In the genomic region with DNA sequence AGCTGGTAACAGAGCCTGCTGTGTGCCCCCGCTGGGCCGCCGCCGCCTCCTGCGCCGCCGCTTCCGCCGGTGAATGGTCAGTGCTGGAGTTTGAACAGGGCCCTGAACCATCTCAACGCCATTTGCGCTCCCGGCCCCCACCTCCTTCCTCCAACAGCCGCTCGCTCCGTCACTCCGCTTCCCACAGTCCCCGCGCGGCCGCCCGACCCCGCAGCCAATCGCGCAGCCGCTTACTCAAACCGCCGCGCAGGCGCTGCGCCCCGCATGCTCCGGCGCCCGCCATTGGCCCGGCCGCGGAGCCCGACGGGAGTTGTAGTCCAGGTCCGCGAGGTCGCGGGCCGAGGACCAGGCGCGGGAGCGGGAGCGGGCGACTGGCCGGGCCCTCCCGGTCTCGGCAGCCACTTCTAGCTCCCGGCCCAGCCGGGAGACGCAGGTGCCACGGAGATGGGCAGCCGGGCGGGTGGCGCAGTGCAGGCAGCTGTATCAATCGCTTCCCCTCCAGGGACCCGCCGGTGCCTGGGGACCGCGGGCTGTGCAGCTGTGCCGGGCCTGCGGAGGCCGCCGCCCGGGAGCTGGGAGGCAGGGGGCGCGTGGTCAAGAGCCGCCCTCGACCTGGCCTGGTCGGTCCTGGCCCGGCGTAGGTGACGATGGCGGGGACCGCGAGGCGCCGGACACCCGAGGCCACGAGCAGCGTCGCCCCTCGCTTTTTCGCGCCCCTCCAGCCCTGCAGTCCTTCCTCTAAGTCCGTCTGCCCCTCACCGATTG, we compare ENCODE assay signal across 1 cellular context.
TF ChIP-seq lines count a peak whose summit lies in the region.

A gene with protein sequence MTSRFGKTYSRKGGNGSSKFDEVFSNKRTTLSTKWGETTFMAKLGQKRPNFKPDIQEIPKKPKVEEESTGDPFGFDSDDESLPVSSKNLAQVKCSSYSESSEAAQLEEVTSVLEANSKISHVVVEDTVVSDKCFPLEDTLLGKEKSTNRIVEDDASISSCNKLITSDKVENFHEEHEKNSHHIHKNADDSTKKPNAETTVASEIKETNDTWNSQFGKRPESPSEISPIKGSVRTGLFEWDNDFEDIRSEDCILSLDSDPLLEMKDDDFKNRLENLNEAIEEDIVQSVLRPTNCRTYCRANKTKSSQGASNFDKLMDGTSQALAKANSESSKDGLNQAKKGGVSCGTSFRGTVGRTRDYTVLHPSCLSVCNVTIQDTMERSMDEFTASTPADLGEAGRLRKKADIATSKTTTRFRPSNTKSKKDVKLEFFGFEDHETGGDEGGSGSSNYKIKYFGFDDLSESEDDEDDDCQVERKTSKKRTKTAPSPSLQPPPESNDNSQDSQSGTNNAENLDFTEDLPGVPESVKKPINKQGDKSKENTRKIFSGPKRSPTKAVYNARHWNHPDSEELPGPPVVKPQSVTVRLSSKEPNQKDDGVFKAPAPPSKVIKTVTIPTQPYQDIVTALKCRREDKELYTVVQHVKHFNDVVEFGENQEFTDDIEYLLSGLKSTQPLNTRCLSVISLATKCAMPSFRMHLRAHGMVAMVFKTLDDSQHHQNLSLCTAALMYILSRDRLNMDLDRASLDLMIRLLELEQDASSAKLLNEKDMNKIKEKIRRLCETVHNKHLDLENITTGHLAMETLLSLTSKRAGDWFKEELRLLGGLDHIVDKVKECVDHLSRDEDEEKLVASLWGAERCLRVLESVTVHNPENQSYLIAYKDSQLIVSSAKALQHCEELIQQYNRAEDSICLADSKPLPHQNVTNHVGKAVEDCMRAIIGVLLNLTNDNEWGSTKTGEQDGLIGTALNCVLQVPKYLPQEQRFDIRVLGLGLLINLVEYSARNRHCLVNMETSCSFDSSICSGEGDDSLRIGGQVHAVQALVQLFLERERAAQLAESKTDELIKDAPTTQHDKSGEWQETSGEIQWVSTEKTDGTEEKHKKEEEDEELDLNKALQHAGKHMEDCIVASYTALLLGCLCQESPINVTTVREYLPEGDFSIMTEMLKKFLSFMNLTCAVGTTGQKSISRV (N-terminal part only) (minus strand): TSS at position 173 of the 765 bp plus-strand sequence. CDS start 3,723 bp downstream, outside the sequence.

TF ChIP-seq in K562, 482 proteins besides CTCF, POLR2A, EP300 and RAD21 (continued from another document and continues in another):
- TF ChIP-seq, protein P1, sequence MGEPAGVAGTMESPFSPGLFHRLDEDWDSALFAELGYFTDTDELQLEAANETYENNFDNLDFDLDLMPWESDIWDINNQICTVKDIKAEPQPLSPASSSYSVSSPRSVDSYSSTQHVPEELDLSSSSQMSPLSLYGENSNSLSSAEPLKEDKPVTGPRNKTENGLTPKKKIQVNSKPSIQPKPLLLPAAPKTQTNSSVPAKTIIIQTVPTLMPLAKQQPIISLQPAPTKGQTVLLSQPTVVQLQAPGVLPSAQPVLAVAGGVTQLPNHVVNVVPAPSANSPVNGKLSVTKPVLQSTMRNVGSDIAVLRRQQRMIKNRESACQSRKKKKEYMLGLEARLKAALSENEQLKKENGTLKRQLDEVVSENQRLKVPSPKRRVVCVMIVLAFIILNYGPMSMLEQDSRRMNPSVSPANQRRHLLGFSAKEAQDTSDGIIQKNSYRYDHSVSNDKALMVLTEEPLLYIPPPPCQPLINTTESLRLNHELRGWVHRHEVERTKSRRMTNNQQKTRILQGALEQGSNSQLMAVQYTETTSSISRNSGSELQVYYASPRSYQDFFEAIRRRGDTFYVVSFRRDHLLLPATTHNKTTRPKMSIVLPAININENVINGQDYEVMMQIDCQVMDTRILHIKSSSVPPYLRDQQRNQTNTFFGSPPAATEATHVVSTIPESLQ (CRISPR knock-in tag; IDR thresholded peaks at IDR 0.05) = 0 out of 2 replicates have a peak, but pooled peaks have one; percentile 29
- TF ChIP-seq ETV5 (CRISPR knock-in tag; IDR thresholded peaks at IDR 0.05; ENCODE audit: low read depth) (peak; percentile 49; the same call in 1 of the 2 replicates), ZNF445 (CRISPR knock-in tag; IDR thresholded peaks at IDR 0.05; ENCODE audit: low read depth) (no peak), PML (IDR thresholded peaks at IDR 0.05; ENCODE audit: low read length) (no peak), SRSF3 (IDR thresholded peaks at IDR 0.05; ENCODE audit: insufficient read depth, low read length) (0 out of 2 replicates have a peak, but pooled peaks have one; percentile 6), POLR2G (IDR thresholded peaks at IDR 0.05; ENCODE audit: low read depth, low read length) (peak; percentile 89), FOS (IDR thresholded peaks at IDR 0.05; ENCODE audit: extremely low read depth, insufficient read length) (peak; percentile 64), GTF2E2 (tag; IDR thresholded peaks at IDR 0.05) (0 out of 2 replicates have a peak, but pooled peaks have one; percentile 15), PHF20 (IDR thresholded peaks at IDR 0.05; ENCODE audit: partially characterized antibody) (peak; percentile 29), ZFX (CRISPR knock-in tag; IDR thresholded peaks at IDR 0.05) (peak; percentile 97), MTA3 (IDR thresholded peaks at IDR 0.05; ENCODE audit: borderline replicate concordance) (peak; percentile 50; the same call in 1 of the 2 replicates), TBP (optimal IDR thresholded peaks at IDR 0.05; ENCODE audit: low read depth, low read length) (peak; percentile 47), YY1 (IDR thresholded peaks at IDR 0.05; ENCODE audit: borderline replicate concordance in 1 of 3, control insufficient read depth in 1 of 3, extremely low read depth in 1 of 3, insufficient read depth in 3 of 3, insufficient read length in 1 of 3, insufficient replicate concordance in 2 of 3, low read depth in 1 of 3, low read length in 2 of 3) (peak; percentile 72 to 95 (median 94)), POLR2AphosphoS5 (IDR thresholded peaks at IDR 0.05; ENCODE audit: control insufficient read depth, insufficient read depth, low read depth, low read length) (peak; percentile 40; the same call in 1 of the 2 replicates), CREB1 (IDR thresholded peaks at IDR 0.05) (peak; percentile 74), CREB1 (CRISPR knock-in tag; IDR thresholded peaks at IDR 0.05) (peak; percentile 85), HCFC1 (IDR thresholded peaks at IDR 0.05; ENCODE audit: low read depth, low read length) (peak; percentile 95), TAF1 (IDR thresholded peaks at IDR 0.05; ENCODE audit: control insufficient read depth, extremely low read depth, insufficient read depth, low read length, severe bottlenecking) (peak; percentile 31), SIN3B (IDR thresholded peaks at IDR 0.05; ENCODE audit: low read depth) (peak; percentile 9; the same call in 1 of the 2 replicates), CTBP1 (IDR thresholded peaks at IDR 0.05; ENCODE audit: borderline replicate concordance) (peak; percentile 69), SMAD2 (IDR thresholded peaks at IDR 0.05; ENCODE audit: low read depth, low read length) (no peak), C11orf30 (IDR thresholded peaks at IDR 0.05; ENCODE audit: low read depth) (peak; percentile 55), ZNF583 (CRISPR knock-in tag; IDR thresholded peaks at IDR 0.05) (no peak), NFRKB (IDR thresholded peaks at IDR 0.05; ENCODE audit: low read depth) (peak; percentile 19; the same call in 1 of the 2 replicates), SRSF7 (optimal IDR thresholded peaks at IDR 0.05; ENCODE audit: low read depth, low read length) (no peak), RBM25 (IDR thresholded peaks at IDR 0.05; ENCODE audit: low read depth, low read length, severe bottlenecking) (peak; percentile 100), CREBBP (IDR thresholded peaks at IDR 0.05; ENCODE audit: low read depth, low read length) (no peak), NR2C2 (CRISPR knock-in tag; IDR thresholded peaks at IDR 0.05) (no peak), NR2C2 (tag; IDR thresholded peaks at IDR 0.05) (peak; percentile 83), NEUROD1 (IDR thresholded peaks at IDR 0.05; ENCODE audit: borderline replicate concordance, low read depth, low read length, partially characterized antibody) (peak; percentile 61), ADNP (tag; IDR thresholded peaks at IDR 0.05) (no peak), TGIF2 (CRISPR knock-in tag; IDR thresholded peaks at IDR 0.05) (0 out of 2 replicates have a peak, but pooled peaks have one; percentile 52), ZNF76 (CRISPR knock-in tag; IDR thresholded peaks at IDR 0.05; ENCODE audit: borderline replicate concordance) (0 out of 2 replicates have a peak, but pooled peaks have one; percentile 33), ZNF766 (CRISPR knock-in tag; conservative IDR thresholded peaks at IDR 0.05) (peak; percentile 54; the same call in 1 of the 2 replicates), EP400 (IDR thresholded peaks at IDR 0.05) (peak; percentile 68; the same call in 1 of the 2 replicates)
- TF ChIP-seq, protein P2, sequence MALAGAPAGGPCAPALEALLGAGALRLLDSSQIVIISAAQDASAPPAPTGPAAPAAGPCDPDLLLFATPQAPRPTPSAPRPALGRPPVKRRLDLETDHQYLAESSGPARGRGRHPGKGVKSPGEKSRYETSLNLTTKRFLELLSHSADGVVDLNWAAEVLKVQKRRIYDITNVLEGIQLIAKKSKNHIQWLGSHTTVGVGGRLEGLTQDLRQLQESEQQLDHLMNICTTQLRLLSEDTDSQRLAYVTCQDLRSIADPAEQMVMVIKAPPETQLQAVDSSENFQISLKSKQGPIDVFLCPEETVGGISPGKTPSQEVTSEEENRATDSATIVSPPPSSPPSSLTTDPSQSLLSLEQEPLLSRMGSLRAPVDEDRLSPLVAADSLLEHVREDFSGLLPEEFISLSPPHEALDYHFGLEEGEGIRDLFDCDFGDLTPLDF (CRISPR knock-in tag; IDR thresholded peaks at IDR 0.05) = peak; percentile 57; the same call in 1 of the 2 replicates
- TF ChIP-seq, protein P3, sequence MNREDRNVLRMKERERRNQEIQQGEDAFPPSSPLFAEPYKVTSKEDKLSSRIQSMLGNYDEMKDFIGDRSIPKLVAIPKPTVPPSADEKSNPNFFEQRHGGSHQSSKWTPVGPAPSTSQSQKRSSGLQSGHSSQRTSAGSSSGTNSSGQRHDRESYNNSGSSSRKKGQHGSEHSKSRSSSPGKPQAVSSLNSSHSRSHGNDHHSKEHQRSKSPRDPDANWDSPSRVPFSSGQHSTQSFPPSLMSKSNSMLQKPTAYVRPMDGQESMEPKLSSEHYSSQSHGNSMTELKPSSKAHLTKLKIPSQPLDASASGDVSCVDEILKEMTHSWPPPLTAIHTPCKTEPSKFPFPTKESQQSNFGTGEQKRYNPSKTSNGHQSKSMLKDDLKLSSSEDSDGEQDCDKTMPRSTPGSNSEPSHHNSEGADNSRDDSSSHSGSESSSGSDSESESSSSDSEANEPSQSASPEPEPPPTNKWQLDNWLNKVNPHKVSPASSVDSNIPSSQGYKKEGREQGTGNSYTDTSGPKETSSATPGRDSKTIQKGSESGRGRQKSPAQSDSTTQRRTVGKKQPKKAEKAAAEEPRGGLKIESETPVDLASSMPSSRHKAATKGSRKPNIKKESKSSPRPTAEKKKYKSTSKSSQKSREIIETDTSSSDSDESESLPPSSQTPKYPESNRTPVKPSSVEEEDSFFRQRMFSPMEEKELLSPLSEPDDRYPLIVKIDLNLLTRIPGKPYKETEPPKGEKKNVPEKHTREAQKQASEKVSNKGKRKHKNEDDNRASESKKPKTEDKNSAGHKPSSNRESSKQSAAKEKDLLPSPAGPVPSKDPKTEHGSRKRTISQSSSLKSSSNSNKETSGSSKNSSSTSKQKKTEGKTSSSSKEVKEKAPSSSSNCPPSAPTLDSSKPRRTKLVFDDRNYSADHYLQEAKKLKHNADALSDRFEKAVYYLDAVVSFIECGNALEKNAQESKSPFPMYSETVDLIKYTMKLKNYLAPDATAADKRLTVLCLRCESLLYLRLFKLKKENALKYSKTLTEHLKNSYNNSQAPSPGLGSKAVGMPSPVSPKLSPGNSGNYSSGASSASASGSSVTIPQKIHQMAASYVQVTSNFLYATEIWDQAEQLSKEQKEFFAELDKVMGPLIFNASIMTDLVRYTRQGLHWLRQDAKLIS (CRISPR knock-in tag; IDR thresholded peaks at IDR 0.05) = no peak
- TF ChIP-seq, protein P4, sequence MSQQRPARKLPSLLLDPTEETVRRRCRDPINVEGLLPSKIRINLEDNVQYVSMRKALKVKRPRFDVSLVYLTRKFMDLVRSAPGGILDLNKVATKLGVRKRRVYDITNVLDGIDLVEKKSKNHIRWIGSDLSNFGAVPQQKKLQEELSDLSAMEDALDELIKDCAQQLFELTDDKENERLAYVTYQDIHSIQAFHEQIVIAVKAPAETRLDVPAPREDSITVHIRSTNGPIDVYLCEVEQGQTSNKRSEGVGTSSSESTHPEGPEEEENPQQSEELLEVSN (IDR thresholded peaks at IDR 0.05; ENCODE audit: borderline replicate concordance in 1 of 2, extremely low read depth in 1 of 2, insufficient read depth in 1 of 2, insufficient read length in 1 of 2, low read depth in 1 of 2, low read length in 1 of 2, poor library complexity in 1 of 2, severe bottlenecking in 1 of 2) = peak; percentile 70 to 81
- TF ChIP-seq, protein P5, sequence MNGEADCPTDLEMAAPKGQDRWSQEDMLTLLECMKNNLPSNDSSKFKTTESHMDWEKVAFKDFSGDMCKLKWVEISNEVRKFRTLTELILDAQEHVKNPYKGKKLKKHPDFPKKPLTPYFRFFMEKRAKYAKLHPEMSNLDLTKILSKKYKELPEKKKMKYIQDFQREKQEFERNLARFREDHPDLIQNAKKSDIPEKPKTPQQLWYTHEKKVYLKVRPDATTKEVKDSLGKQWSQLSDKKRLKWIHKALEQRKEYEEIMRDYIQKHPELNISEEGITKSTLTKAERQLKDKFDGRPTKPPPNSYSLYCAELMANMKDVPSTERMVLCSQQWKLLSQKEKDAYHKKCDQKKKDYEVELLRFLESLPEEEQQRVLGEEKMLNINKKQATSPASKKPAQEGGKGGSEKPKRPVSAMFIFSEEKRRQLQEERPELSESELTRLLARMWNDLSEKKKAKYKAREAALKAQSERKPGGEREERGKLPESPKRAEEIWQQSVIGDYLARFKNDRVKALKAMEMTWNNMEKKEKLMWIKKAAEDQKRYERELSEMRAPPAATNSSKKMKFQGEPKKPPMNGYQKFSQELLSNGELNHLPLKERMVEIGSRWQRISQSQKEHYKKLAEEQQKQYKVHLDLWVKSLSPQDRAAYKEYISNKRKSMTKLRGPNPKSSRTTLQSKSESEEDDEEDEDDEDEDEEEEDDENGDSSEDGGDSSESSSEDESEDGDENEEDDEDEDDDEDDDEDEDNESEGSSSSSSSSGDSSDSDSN (IDR thresholded peaks at IDR 0.05; ENCODE audit: borderline replicate concordance in 1 of 2, low read depth in 2 of 2, low read length in 2 of 2) = peak; percentile 74; a peak in 2 of 4 replicates
- TF ChIP-seq, protein P6, sequence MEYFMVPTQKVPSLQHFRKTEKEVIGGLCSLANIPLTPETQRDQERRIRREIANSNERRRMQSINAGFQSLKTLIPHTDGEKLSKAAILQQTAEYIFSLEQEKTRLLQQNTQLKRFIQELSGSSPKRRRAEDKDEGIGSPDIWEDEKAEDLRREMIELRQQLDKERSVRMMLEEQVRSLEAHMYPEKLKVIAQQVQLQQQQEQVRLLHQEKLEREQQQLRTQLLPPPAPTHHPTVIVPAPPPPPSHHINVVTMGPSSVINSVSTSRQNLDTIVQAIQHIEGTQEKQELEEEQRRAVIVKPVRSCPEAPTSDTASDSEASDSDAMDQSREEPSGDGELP (CRISPR knock-in tag; IDR thresholded peaks at IDR 0.05; ENCODE audit: borderline replicate concordance) = peak; percentile 31; the same call in 1 of the 2 replicates
- TF ChIP-seq, protein P7, sequence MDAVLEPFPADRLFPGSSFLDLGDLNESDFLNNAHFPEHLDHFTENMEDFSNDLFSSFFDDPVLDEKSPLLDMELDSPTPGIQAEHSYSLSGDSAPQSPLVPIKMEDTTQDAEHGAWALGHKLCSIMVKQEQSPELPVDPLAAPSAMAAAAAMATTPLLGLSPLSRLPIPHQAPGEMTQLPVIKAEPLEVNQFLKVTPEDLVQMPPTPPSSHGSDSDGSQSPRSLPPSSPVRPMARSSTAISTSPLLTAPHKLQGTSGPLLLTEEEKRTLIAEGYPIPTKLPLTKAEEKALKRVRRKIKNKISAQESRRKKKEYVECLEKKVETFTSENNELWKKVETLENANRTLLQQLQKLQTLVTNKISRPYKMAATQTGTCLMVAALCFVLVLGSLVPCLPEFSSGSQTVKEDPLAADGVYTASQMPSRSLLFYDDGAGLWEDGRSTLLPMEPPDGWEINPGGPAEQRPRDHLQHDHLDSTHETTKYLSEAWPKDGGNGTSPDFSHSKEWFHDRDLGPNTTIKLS (IDR thresholded peaks at IDR 0.05; ENCODE audit: borderline replicate concordance, low read depth) = peak; percentile 81; the same call in 1 of the 2 replicates
